8 cellular contexts compared by ENCODE assay signal in genomic region chr1:207579436-207579799, GRCh38.
A peak's percentile ranks its signal among the peaks of the same experiment; 100 is the strongest.
DNase-seq lines count a peak whose midpoint lies in the region; TF ChIP-seq lines count a peak whose summit lies in the region.

No MANE protein-coding gene starts in this region.

- H3K27me3 ChIP-seq in AG04450 (ENCODE audit: control insufficient read depth, insufficient read depth, low read length) (no peaks in the 10 kb centered on the region), WERI-Rb-1 (ENCODE audit: insufficient read depth, low read depth, severe bottlenecking) (peaks cover 74% of the 10 kb centered on the region)

- H3K4me3 ChIP-seq in AG04450 (ENCODE audit: low read depth, low read length), result no peak overlapping the region
- H3K4me3 ChIP-seq in HFF-Myc (replicated peaks; ENCODE audit: low read depth, low read length), result no peak overlapping the region
- no peak overlapping the region for H3K4me3 ChIP-seq in WERI-Rb-1 (ENCODE audit: low read depth, low read length)
- no peak overlapping the region for H3K4me3 ChIP-seq in fibroblast of pulmonary artery (replicated peaks; ENCODE audit: low read depth, low read length)

- H3K27ac ChIP-seq in AG04450 (ENCODE audit: low read depth, low read length), result no peak overlapping the region
- no peak overlapping the region for H3K27ac ChIP-seq in WERI-Rb-1

- H3K36me3 ChIP-seq in WERI-Rb-1, result no peaks in the 10 kb centered on the region

- POLR2A ChIA-PET in AG04450 (lab: Yijun Ruan, JAX), result no interaction called here
- POLR2A ChIA-PET in GM10248 (lab: Yijun Ruan, JAX), result no interaction called here

- TF ChIP-seq CTCF in AG04450 (IDR thresholded peaks at IDR 0.05; ENCODE audit: low read depth, low read length), result peak; percentile 58
- peak; percentile 47 for TF ChIP-seq CTCF in GM10248 (IDR thresholded peaks at IDR 0.05; ENCODE audit: control extremely low read depth, extremely low read depth, low read depth, missing control alignments)
- peak; percentile 74 for TF ChIP-seq CTCF in HFF-Myc (IDR thresholded peaks at IDR 0.05; ENCODE audit: low read depth, low read length, missing control alignments)
- peak; percentile 95 for TF ChIP-seq CTCF in WERI-Rb-1 (IDR thresholded peaks at IDR 0.05; ENCODE audit: low read depth, low read length)
- TF ChIP-seq CTCF in fibroblast of pulmonary artery (IDR thresholded peaks at IDR 0.05; ENCODE audit: low read length, missing control alignments), result peak; percentile 63

- CTCF ChIA-PET in AG04450 (lab: Charles Lee), result interaction anchor here (0.8 to 2.4 kb wide), 7 partner anchors 30 to 126 kb away, joined by 3 to 10 read pairs (median 4); no protein-coding TSS in a partner anchor
- CTCF ChIA-PET in GM10248 (lab: Yijun Ruan, JAX), result interaction anchor here (0.6 to 3.3 kb wide), 7 partner anchors 11 to 218 kb away, joined by 3 to 21 read pairs (median 9); no protein-coding TSS in a partner anchor

- H3K9me3 ChIP-seq in AG04450 (ENCODE audit: control insufficient read depth, insufficient read depth, low read length), result no peaks in the 10 kb centered on the region
- H3K9me3 ChIP-seq in WERI-Rb-1 (ENCODE audit: severe bottlenecking), result no peaks in the 10 kb centered on the region

- DNase-seq in AG04450 (ENCODE audit: low read depth, low spot score) (peak; percentile 8), GM10248 (ENCODE audit: extremely low spot score) (peak; percentile 30), HFF-Myc (ENCODE audit: extremely low read depth, low read depth) (peak; percentile 61), NCI-H1436 treated with DMSO at 0.1 percent for 48 hours (lab: John Stamatoyannopoulos, UW) (peak; percentile 3), WERI-Rb-1 (peak; percentile 80), fibroblast of pulmonary artery (ENCODE audit: low read depth) (peak; percentile 68), non-pigmented ciliary epithelial cell (ENCODE audit: low read depth) (peak; percentile 22)
- no peak for DNase-seq in stimulated activated naive CD4-positive, alpha-beta T cell treated with Interleukin-2 at 50 U/mL for 16 hours (lab: John Stamatoyannopoulos, UW)
